Comparison of ENCODE assay signal across 21 cellular contexts in the genomic region with DNA sequence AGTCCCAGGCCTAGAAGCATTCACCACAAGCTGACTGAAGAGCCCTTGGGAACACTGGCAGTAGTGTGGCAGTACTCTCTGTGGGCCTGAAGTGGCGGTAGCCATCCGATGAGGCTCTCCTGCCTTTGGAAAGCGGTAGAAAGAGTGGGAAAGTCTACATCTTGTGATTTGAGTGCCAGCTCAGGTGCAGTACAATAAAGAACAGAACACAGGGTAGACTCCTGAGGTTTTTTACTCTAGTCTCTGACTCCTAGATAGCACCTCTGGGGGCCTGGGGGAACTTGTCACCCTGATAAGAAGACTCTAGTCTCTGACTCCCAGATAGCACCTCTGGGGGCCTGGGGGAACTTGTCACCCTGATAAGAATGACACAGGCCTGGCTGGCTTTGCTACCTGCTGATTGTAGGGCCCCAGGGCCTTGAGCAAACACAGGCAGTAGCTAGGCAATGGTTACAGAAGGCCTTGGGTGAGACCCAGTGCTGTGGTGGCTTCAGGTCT. TPM values are rescaled to one million over a fixed set of nuclear protein-coding genes. Genes with fewer than 3 reads are reported as not detected.
DNase-seq lines count a peak whose midpoint lies in the region; ATAC-seq and TF ChIP-seq lines count a peak whose summit lies in the region.
"Had no signal": no experiment of that assay in that cellular context is flagged by ENCODE, and none has a peak within 500 bp of the region (broad histone marks: within the 10 kb centered on the region; RNA-seq: fewer than 3 reads in every experiment).

No MANE protein-coding gene starts in this region.

- TF ChIP-seq CTCF in nephron progenitor cell (IDR thresholded peaks at IDR 0.05) (no peak), WTC11 (IDR thresholded peaks at IDR 0.05) (no peak)

- POLR2A ChIA-PET in WTC11 (lab: Charles Lee), result no interaction called here

- H3K4me3 Mint-ChIP-seq in T-helper 17 cell (no peak overlapping the region), nephron progenitor cell (no peak overlapping the region), WTC11 (no peak overlapping the region)
- H3K4me3 Mint-ChIP-seq: CD4-positive, alpha-beta T cell; IgD-negative memory B cell had no signal

- CTCF ChIA-PET in WTC11 (lab: Charles Lee), result no interaction called here

- no peak for ATAC-seq in T-helper 17 cell
- ATAC-seq in GM18502 (IDR thresholded peaks at IDR 0.05; ENCODE audit: poor library complexity, unreplicated experiment), result no peak
- no peak for ATAC-seq in WTC11
- ATAC-seq: A549 had no signal

- H3K27me3 Mint-ChIP-seq in T-helper 17 cell (peaks cover 65% of the 10 kb centered on the region), nephron progenitor cell (ENCODE audit: low read depth, poor library complexity) (peaks cover 13% of the 10 kb centered on the region), WTC11 (ENCODE audit: low read depth) (peaks cover 13% of the 10 kb centered on the region)

- DNase-seq in DMS79 (lab: John Stamatoyannopoulos, UW), result peak; percentile 17
- no peak for DNase-seq in T-helper 17 cell
- DNase-seq in erythroblast (lab: John Stamatoyannopoulos, UW), result peak; percentile 81 to 98
- no peak for DNase-seq in nephron progenitor cell
- DNase-seq in HAP-1 (ENCODE audit: low spot score in 2 of 2), result no peak
- no peak for DNase-seq in WTC11 (ENCODE audit: low spot score)
- DNase-seq: CD4-positive, alpha-beta T cell; HCEC 1CT; NCI-H1092 treated with DMSO at 0.1 percent for 48 hours; NCI-H146; NCI-H2081 treated with DMSO at 0.1 percent for 48 hours; NCI-H510A; NCI-H748 treated with DMSO at 0.1 percent for 48 hours; NK-92 treated with Interleukin-12 subunit alpha and Interleukin-12 subunit beta, amount 100 ng/mL, for 24 hours; Right ventricle myocardium superior had no signal

- TF ChIP-seq POLR2A in erythroblast (IDR thresholded peaks at IDR 0.05; ENCODE audit: low read length), result no peak

- in situ Hi-C loops in HAP-1 (cut with MboI; ENCODE audit: low sequenced_read_pairs), result no loop called here

- H3K27ac Mint-ChIP-seq in T-helper 17 cell, result peak overlapping the region; percentile 9
- H3K27ac Mint-ChIP-seq in nephron progenitor cell, result peak overlapping the region; percentile 9
- H3K27ac Mint-ChIP-seq in WTC11, result no peak overlapping the region
- H3K27ac Mint-ChIP-seq: CD4-positive, alpha-beta T cell; IgD-negative memory B cell had no signal

- H3K9me3 ChIP-seq in T-helper 17 cell (ENCODE audit: control insufficient read depth, low read length, poor library complexity, severe bottlenecking) (no peaks in the 10 kb centered on the region), HAP-1 (no peaks in the 10 kb centered on the region)

- peaks cover 17% of the 10 kb centered on the region for H3K27me3 ChIP-seq in HAP-1 (ENCODE audit: low read depth)

- H3K9me3 Mint-ChIP-seq in nephron progenitor cell (peaks cover 42% of the 10 kb centered on the region), WTC11 (peaks cover 19% of the 10 kb centered on the region)
- H3K9me3 Mint-ChIP-seq: CD4-positive, alpha-beta T cell; IgD-negative memory B cell had no signal

- H3K4me1 ChIP-seq in HAP-1, result no peaks in the 10 kb centered on the region
- H3K4me1 ChIP-seq: A549 had no signal

- no peak overlapping the region for H3K4me3 ChIP-seq in HAP-1
- H3K4me3 ChIP-seq: A549, SK-N-MC had no signal

- peaks cover 5% of the 10 kb centered on the region for H3K4me1 Mint-ChIP-seq in T-helper 17 cell
- no peaks in the 10 kb centered on the region for H3K4me1 Mint-ChIP-seq in nephron progenitor cell
- H3K4me1 Mint-ChIP-seq in WTC11, result no peaks in the 10 kb centered on the region
- H3K4me1 Mint-ChIP-seq: IgD-negative memory B cell had no signal

- H3K36me3 Mint-ChIP-seq in T-helper 17 cell (ENCODE audit: low read depth) (peaks cover 2% of the 10 kb centered on the region), nephron progenitor cell (ENCODE audit: low read depth) (no peaks in the 10 kb centered on the region), WTC11 (no peaks in the 10 kb centered on the region)

- H3K36me3 ChIP-seq in HAP-1 (replicated peaks), result no peaks in the 10 kb centered on the region

TF ChIP-seq in WTC11, 78 proteins besides CTCF, POLR2A, EP300 and RAD21:
- TF ChIP-seq ATF1 (CRISPR knock-in tag; IDR thresholded peaks at IDR 0.05) (no peak), ZNF416 (CRISPR knock-in tag; IDR thresholded peaks at IDR 0.05) (no peak), NFATC4 (CRISPR knock-in tag; IDR thresholded peaks at IDR 0.05) (no peak), ELF4 (CRISPR knock-in tag; IDR thresholded peaks at IDR 0.05; ENCODE audit: low read depth) (no peak), SP1 (CRISPR knock-in tag; conservative IDR thresholded peaks at IDR 0.05) (no peak), NFYB (CRISPR knock-in tag; conservative IDR thresholded peaks at IDR 0.05; ENCODE audit: low read depth) (no peak)
- TF ChIP-seq, protein P1, sequence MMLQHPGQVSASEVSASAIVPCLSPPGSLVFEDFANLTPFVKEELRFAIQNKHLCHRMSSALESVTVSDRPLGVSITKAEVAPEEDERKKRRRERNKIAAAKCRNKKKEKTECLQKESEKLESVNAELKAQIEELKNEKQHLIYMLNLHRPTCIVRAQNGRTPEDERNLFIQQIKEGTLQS (CRISPR knock-in tag; conservative IDR thresholded peaks at IDR 0.05), result no peak
- TF ChIP-seq, protein P2, sequence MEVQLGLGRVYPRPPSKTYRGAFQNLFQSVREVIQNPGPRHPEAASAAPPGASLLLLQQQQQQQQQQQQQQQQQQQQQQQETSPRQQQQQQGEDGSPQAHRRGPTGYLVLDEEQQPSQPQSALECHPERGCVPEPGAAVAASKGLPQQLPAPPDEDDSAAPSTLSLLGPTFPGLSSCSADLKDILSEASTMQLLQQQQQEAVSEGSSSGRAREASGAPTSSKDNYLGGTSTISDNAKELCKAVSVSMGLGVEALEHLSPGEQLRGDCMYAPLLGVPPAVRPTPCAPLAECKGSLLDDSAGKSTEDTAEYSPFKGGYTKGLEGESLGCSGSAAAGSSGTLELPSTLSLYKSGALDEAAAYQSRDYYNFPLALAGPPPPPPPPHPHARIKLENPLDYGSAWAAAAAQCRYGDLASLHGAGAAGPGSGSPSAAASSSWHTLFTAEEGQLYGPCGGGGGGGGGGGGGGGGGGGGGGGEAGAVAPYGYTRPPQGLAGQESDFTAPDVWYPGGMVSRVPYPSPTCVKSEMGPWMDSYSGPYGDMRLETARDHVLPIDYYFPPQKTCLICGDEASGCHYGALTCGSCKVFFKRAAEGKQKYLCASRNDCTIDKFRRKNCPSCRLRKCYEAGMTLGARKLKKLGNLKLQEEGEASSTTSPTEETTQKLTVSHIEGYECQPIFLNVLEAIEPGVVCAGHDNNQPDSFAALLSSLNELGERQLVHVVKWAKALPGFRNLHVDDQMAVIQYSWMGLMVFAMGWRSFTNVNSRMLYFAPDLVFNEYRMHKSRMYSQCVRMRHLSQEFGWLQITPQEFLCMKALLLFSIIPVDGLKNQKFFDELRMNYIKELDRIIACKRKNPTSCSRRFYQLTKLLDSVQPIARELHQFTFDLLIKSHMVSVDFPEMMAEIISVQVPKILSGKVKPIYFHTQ (CRISPR knock-in tag; IDR thresholded peaks at IDR 0.05), result no peak

RNA-seq across cellular contexts. Expression of a gene that starts 18.0 kb away (rescaled TPM):
- total RNA-seq in T-helper 17 cell (not detected), WTC11 (2021) (not detected in 3 replicates)
- total RNA-seq: Caco-2; CD4-positive, alpha-beta T cell; LHCN-M2; Right ventricle myocardium superior had no signal

RNA-seq across cellular contexts. Expression of a gene that starts 49.9 kb away (rescaled TPM):
- not detected for total RNA-seq in T-helper 17 cell
- not detected in 3 replicates for total RNA-seq in WTC11 (2021)
- total RNA-seq: Caco-2; CD4-positive, alpha-beta T cell; Right ventricle myocardium superior had no signal

Comparison
In these comparisons a context has a peak if more than half of its experiments do, and no peak if none do; other contexts are left out.
1. DNase-seq: peak in DMS79 (single experiment) and erythroblast (2 of 2); none in T-helper 17 cell (0 of 3), nephron progenitor cell (single experiment), HAP-1 (0 of 2) and WTC11 (single experiment).